In genomic region chr4:35966558-35966957, GRCh38 we compare ENCODE assay signal across 1 cellular context.
TF ChIP-seq lines count a peak whose summit lies in the region.

No MANE protein-coding gene starts in this region.

TF ChIP-seq in WTC11, 78 proteins besides CTCF, POLR2A, EP300 and RAD21 (continued from another document):
- no peak for TF ChIP-seq AR (CRISPR knock-in tag; IDR thresholded peaks at IDR 0.05)
- no peak for TF ChIP-seq PREB (CRISPR knock-in tag; IDR thresholded peaks at IDR 0.05; ENCODE audit: borderline replicate concordance)
- TF ChIP-seq EMX1 (CRISPR knock-in tag; IDR thresholded peaks at IDR 0.05), result no peak
- TF ChIP-seq ARID4B (CRISPR knock-in tag; IDR thresholded peaks at IDR 0.05; ENCODE audit: borderline replicate concordance), result no peak
- TF ChIP-seq ZNF263 (CRISPR knock-in tag; IDR thresholded peaks at IDR 0.05; ENCODE audit: low read depth), result no peak
- no peak for TF ChIP-seq ZMAT4 (CRISPR knock-in tag; IDR thresholded peaks at IDR 0.05)
- TF ChIP-seq KAT7 (CRISPR knock-in tag; IDR thresholded peaks at IDR 0.05; ENCODE audit: borderline replicate concordance), result no peak
- no peak for TF ChIP-seq FOXP1 (CRISPR knock-in tag; IDR thresholded peaks at IDR 0.05; ENCODE audit: borderline replicate concordance)
- TF ChIP-seq USF2 (CRISPR knock-in tag; IDR thresholded peaks at IDR 0.05), result no peak
- TF ChIP-seq ATF1 (CRISPR knock-in tag; IDR thresholded peaks at IDR 0.05), result no peak
- TF ChIP-seq ZBTB43 (CRISPR knock-in tag; IDR thresholded peaks at IDR 0.05), result no peak
- no peak for TF ChIP-seq PRDM15 (CRISPR knock-in tag; IDR thresholded peaks at IDR 0.05)
- TF ChIP-seq CBFB (CRISPR knock-in tag; IDR thresholded peaks at IDR 0.05; ENCODE audit: low read depth), result no peak
- TF ChIP-seq HMGXB4 (CRISPR knock-in tag; IDR thresholded peaks at IDR 0.05), result no peak
